ENCODE assay signal across 9 cellular contexts in the genomic region with DNA sequence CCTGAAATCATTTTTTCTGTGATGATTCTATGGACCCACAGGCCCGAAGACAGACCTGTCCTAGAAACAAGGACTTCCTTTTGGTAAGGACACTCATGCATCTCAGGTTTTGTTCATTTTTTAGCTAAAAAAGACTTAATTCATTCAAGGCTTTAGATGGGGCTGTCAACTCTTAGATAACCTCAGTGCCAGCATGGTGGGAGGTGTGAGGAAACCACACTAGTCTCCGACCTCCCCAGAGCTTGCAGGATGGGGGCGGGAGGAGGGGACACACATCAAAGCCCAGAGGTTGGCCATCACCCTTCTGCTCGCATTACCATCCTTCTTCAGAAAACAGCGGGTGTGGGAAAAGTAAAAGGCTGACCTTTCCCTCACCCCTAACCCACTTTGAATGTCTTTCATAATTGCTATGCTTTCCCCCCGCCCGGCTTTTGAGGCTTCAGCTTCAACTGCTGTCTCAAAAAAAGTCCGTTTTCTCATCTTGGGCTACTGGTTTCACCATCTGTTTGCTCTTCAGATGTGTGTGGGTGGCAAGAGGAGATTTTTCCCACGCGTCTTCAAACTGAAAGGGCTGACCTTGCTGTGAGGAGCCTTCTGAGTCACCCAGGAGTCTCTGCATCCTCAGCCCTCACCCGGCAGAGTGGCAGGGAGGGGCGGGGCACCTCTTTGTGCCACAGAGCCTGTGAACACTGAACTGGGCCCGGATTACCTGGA. TPM values are rescaled to one million over a fixed set of nuclear protein-coding genes. Genes with fewer than 3 reads are reported as not detected.
DNase-seq lines count a peak whose midpoint lies in the region; ATAC-seq and TF ChIP-seq lines count a peak whose summit lies in the region.
"Had no signal": no experiment of that assay in that cellular context is flagged by ENCODE, and none has a peak within 500 bp of the region (broad histone marks: within the 10 kb centered on the region; RNA-seq: fewer than 3 reads in every experiment).

No MANE protein-coding gene starts in this region.

- intact Hi-C loops in activated CD4-positive, alpha-beta memory T cell treated with anti-CD3 and anti-CD28 coated beads for 36 hours (cut with micrococcal nuclease), result loop anchor here (1.0 to 5.0 kb wide), 7 partner anchors 34 to 457 kb away; a partner anchor contains a TSS

- H3K27ac ChIP-seq in tibial nerve, result no peak overlapping the region

- no peaks in the 10 kb centered on the region for H3K9me3 Mint-ChIP-seq in activated CD4-positive, alpha-beta memory T cell treated with anti-CD3 and anti-CD28 coated beads for 36 hours

- peaks cover 0 to 48% (median 7%) of the 10 kb centered on the region in 3 donors for H3K36me3 ChIP-seq in tibial nerve

- 34 to 44% methylated on average over 13 of the region's 13 CpGs for WGBS in tibial nerve, 2 donors

- H3K4me3 Mint-ChIP-seq in activated CD4-positive, alpha-beta memory T cell treated with anti-CD3 and anti-CD28 coated beads for 36 hours, result peak overlapping the region; percentile 46

- peak overlapping the region; percentile 61 for H3K27ac Mint-ChIP-seq in activated CD4-positive, alpha-beta memory T cell treated with anti-CD3 and anti-CD28 coated beads for 36 hours

- CTCF ChIA-PET in activated CD4-positive, alpha-beta memory T cell treated with anti-CD3 and anti-CD28 coated beads for 36 hours (lab: Charles Lee), result interaction anchor here (0.6 to 1.4 kb wide), 3 partner anchors 13 to 256 kb away, joined by 4 to 6 read pairs (median 4); no protein-coding TSS in a partner anchor

- peaks cover 19% of the 10 kb centered on the region for H3K27me3 Mint-ChIP-seq in activated CD4-positive, alpha-beta memory T cell treated with anti-CD3 and anti-CD28 coated beads for 36 hours

- H3K9me3 ChIP-seq in tibial nerve, result no peaks in the 10 kb centered on the region

- H3K4me3 ChIP-seq in epithelial cell of esophagus (ENCODE audit: low read length) (no peak overlapping the region), tibial nerve (peak overlapping the region in 1 of 4 donors; percentile 9)
- H3K4me3 ChIP-seq: skin epidermis had no signal

- peaks cover 44% of the 10 kb centered on the region for H3K4me1 Mint-ChIP-seq in activated CD4-positive, alpha-beta memory T cell treated with anti-CD3 and anti-CD28 coated beads for 36 hours (ENCODE audit: low read depth)

- ATAC-seq in GM21447 (IDR thresholded peaks at IDR 0.05; ENCODE audit: unreplicated experiment), result peak; percentile 91

- TF ChIP-seq EP300 in tibial nerve (IDR thresholded peaks at IDR 0.05), result no peak

- H3K27me3 ChIP-seq in tibial nerve, result no peaks in the 10 kb centered on the region

- TF ChIP-seq POLR2A in tibial nerve (IDR thresholded peaks at IDR 0.05), result no peak

- POLR2A ChIA-PET in activated CD4-positive, alpha-beta memory T cell treated with anti-CD3 and anti-CD28 coated beads for 36 hours (lab: Charles Lee), result interaction anchor here (0.5 to 1.3 kb wide), 5 partner anchors 51 to 222 kb away, joined by 3 to 9 read pairs (median 3); no protein-coding TSS in a partner anchor

- DNase-seq in Caki2 (ENCODE audit: low read depth), result peak; percentile 30
- DNase-seq in HPDE6-E6E7 (ENCODE audit: extremely low spot score), result peak; percentile 53
- peak; percentile 91 for DNase-seq in activated CD4-positive, alpha-beta memory T cell treated with anti-CD3 and anti-CD28 coated beads for 36 hours
- peak; percentile 93 for DNase-seq in epithelial cell of esophagus (ENCODE audit: low read depth)
- peak; percentile 55 to 58 for DNase-seq in stimulated activated CD4-positive, alpha-beta T cell treated with anti-CD3 and anti-CD28 coated beads, Interleukin-15, amount 100 ng/mL, for 1 hour (ENCODE audit: low read depth in 1 of 2, low spot score in 1 of 2)
- DNase-seq in GF-D8 (lab: John Stamatoyannopoulos, UW), result no peak
- DNase-seq in tibial nerve (ENCODE audit: low spot score in 2 of 2), result no peak

- in situ Hi-C loops in Caki2 (cut with HindIII; ENCODE audit: low pct_unique_long_range_greater_than_20kb, low sequenced_read_pairs), result no loop called here

- TF ChIP-seq CTCF in epithelial cell of esophagus (IDR thresholded peaks at IDR 0.05; ENCODE audit: insufficient read depth, low read depth, low read length, missing control alignments) (no peak), tibial nerve (IDR thresholded peaks at IDR 0.05) (no peak)

- peaks cover 0 to 14% (median 0%) of the 10 kb centered on the region in 4 donors for H3K4me1 ChIP-seq in tibial nerve

- peaks cover 15% of the 10 kb centered on the region for H3K36me3 Mint-ChIP-seq in activated CD4-positive, alpha-beta memory T cell treated with anti-CD3 and anti-CD28 coated beads for 36 hours

RNA-seq across cellular contexts. Expression of a gene that starts 27.6 kb away (rescaled TPM):
- not detected in 2 replicates for total RNA-seq in Caki2 (2014; rRNA removed; shearing (Covaris generic); ENCODE audit: low replicate concordance)
- total RNA-seq in activated CD4-positive, alpha-beta memory T cell treated with anti-CD3 and anti-CD28 coated beads for 36 hours, result 1 to 10 TPM; 4.0 TPM
- 1 to 10 TPM in 2 of 4 donors, under 1 TPM in 1, not detected in 1; 0.87 to 2.7 (median 2.1) TPM for total RNA-seq in tibial nerve

RNA-seq across cellular contexts. Expression of a gene that starts 29.3 kb away (rescaled TPM):
- 0.81 TPM in 1 of 2 replicates, not detected in the other for total RNA-seq in Caki2 (2014; rRNA removed; shearing (Covaris generic); ENCODE audit: low replicate concordance)
- total RNA-seq in activated CD4-positive, alpha-beta memory T cell treated with anti-CD3 and anti-CD28 coated beads for 36 hours, result not detected
- under 1 TPM in 1 of 4 donors, not detected in 3; 0.78 TPM for total RNA-seq in tibial nerve

Comparison
In these comparisons a context has a peak if more than half of its experiments do, and no peak if none do; other contexts are left out.
1. DNase-seq: peak in Caki2 (single experiment), HPDE6-E6E7 (single experiment), activated CD4-positive, alpha-beta memory T cell treated with anti-CD3 and anti-CD28 coated beads for 36 hours (single experiment), epithelial cell of esophagus (single experiment) and stimulated activated CD4-positive, alpha-beta T cell treated with anti-CD3 and anti-CD28 coated beads, Interleukin-15, amount 100 ng/mL, for 1 hour (2 of 2); none in GF-D8 (single experiment) and tibial nerve (0 of 2).